11 cellular contexts compared by ENCODE assay signal in genomic region chr18:27839141-27839540, GRCh38.
A peak's percentile ranks its signal among the peaks of the same experiment; 100 is the strongest.
DNase-seq lines count a peak whose midpoint lies in the region; FAIRE-seq and TF ChIP-seq lines count a peak whose summit lies in the region.
"Had no signal": no experiment of that assay in that cellular context is flagged by ENCODE, and none has a peak within 500 bp of the region (broad histone marks: within the 10 kb centered on the region; RNA-seq: fewer than 3 reads in every experiment).

No MANE protein-coding gene starts in this region.

- no peak overlapping the region for H3K4me3 ChIP-seq in endothelial cell of umbilical vein (replicated peaks in 1 of 3; ENCODE audit: insufficient read depth in 1 of 3, low read depth in 1 of 3, low read length in 3 of 3)
- H3K4me3 ChIP-seq in osteoblast (ENCODE audit: insufficient read depth, low read length) = no peak overlapping the region

- POLR2A ChIA-PET in endothelial cell of umbilical vein (lab: Charles Lee) = no interaction called here

- H4K20me1 ChIP-seq in endothelial cell of umbilical vein (replicated peaks; ENCODE audit: control insufficient read depth, extremely low read depth, insufficient read depth, low read length) (no peaks in the 10 kb centered on the region), osteoblast (ENCODE audit: insufficient read depth, low read length) (no peaks in the 10 kb centered on the region)

- H3K36me3 ChIP-seq in endothelial cell of umbilical vein (ENCODE audit: control insufficient read depth in 2 of 2, extremely low read depth in 1 of 2, insufficient read depth in 2 of 2, low read length in 2 of 2) = no peaks in the 10 kb centered on the region
- H3K36me3 ChIP-seq in osteoblast (ENCODE audit: insufficient read depth, low read length) = no peaks in the 10 kb centered on the region

- FAIRE-seq in RCC 7860 (lab: Jason Lieb, UNC) = peak; percentile 80
- FAIRE-seq in endothelial cell of umbilical vein (lab: Jason Lieb, UNC) = peak; percentile 77
- no peak for FAIRE-seq in GM19239 (lab: Jason Lieb, UNC)
- FAIRE-seq: endometrium had no signal

- no TSS peak for BruUV-seq in endothelial cell of umbilical vein (replicated peaks; lab: Mats Ljungman, UMichigan)

- DNase-seq in ELR (ENCODE audit: low read depth) = peak; percentile 96
- DNase-seq in RCC 7860 (ENCODE audit: low spot score) = peak; percentile 95
- DNase-seq in endothelial cell of umbilical vein (ENCODE audit: low read depth, low spot score) = peak; percentile 89
- no peak for DNase-seq in osteoblast (ENCODE audit: insufficient read length, low spot score, missing footprints)
- DNase-seq in posterior vena cava (ENCODE audit: low spot score) = no peak
- no peak for DNase-seq in activated naive CD4-positive, alpha-beta T cell (lab: John Stamatoyannopoulos, UW)
- DNase-seq in GM19239 (ENCODE audit: insufficient read length, low spot score) = no peak
- DNase-seq in NCI-H1417 treated with DMSO at 0.1 percent for 48 hours (lab: John Stamatoyannopoulos, UW) = no peak
- DNase-seq: NCI-H2081 treated with DMSO at 0.1 percent for 48 hours; stimulated activated CD4-positive, alpha-beta T cell treated with anti-CD3 and anti-CD28 coated beads, Interleukin-15, amount 100 ng/mL, for 24 hours had no signal

- no peaks in the 10 kb centered on the region for H3K27me3 ChIP-seq in endothelial cell of umbilical vein (ENCODE audit: control insufficient read depth in 2 of 2, insufficient read depth in 2 of 2, low read length in 2 of 2)
- H3K27me3 ChIP-seq in osteoblast (ENCODE audit: insufficient read depth, low read length) = no peaks in the 10 kb centered on the region

- H3K4me2 ChIP-seq in endothelial cell of umbilical vein (ENCODE audit: insufficient read depth, low read length) (peak overlapping the region; percentile 45), osteoblast (ENCODE audit: insufficient read depth, low read length) (peak overlapping the region; percentile 6)

- CTCF ChIA-PET in endothelial cell of umbilical vein (lab: Charles Lee) = interaction anchor here (0.8 kb wide), 1 partner anchor 89 kb away, joined by 3 read pairs; no protein-coding TSS in a partner anchor

- TF ChIP-seq CTCF in endothelial cell of umbilical vein (IDR thresholded peaks at IDR 0.05; ENCODE audit: extremely low read depth in 1 of 2, insufficient read depth in 1 of 2, low read depth in 1 of 2, low read length in 2 of 2) (no peak), osteoblast (IDR thresholded peaks at IDR 0.05; ENCODE audit: extremely low read depth, low read depth, low read length) (no peak)

- dilution Hi-C loops in endothelial cell of umbilical vein (cut with MboI; ENCODE audit: extremely low pct_ligation_motif_present, low sequenced_read_pairs) = no loop called here

- H3K27ac ChIP-seq in endothelial cell of umbilical vein (ENCODE audit: insufficient read depth, low read depth, low read length) (peak overlapping the region; percentile 88), osteoblast (ENCODE audit: low read depth, low read length) (peak overlapping the region; percentile 60)

- no peaks in the 10 kb centered on the region for H3K9me1 ChIP-seq in endothelial cell of umbilical vein (replicated peaks; ENCODE audit: control insufficient read depth, extremely low read depth, insufficient read depth, low read length)

- H3K9me3 ChIP-seq in endothelial cell of umbilical vein (replicated peaks; ENCODE audit: control insufficient read depth, insufficient read depth, low read length) (no peaks in the 10 kb centered on the region), osteoblast (ENCODE audit: low read depth, low read length) (no peaks in the 10 kb centered on the region)

- peaks cover 34% of the 10 kb centered on the region for H3K4me1 ChIP-seq in endothelial cell of umbilical vein (ENCODE audit: control insufficient read depth, extremely low read depth, insufficient read depth, low read length)
- H3K4me1 ChIP-seq in osteoblast (ENCODE audit: insufficient read depth, low read length) = peaks cover 32% of the 10 kb centered on the region

- TF ChIP-seq POLR2A in endothelial cell of umbilical vein (IDR thresholded peaks at IDR 0.05; ENCODE audit: low read depth, low read length) = no peak

- H2AFZ ChIP-seq in endothelial cell of umbilical vein (ENCODE audit: low read depth, low read length) (peak overlapping the region; percentile 31), osteoblast (ENCODE audit: low read length) (no peak overlapping the region)

- intact Hi-C loops in endothelial cell of umbilical vein (cut with micrococcal nuclease) = loop anchor here (1.0 kb wide), 1 partner anchor 338 kb away; the partner anchor contains the start of gene CDH2
- intact Hi-C loops in posterior vena cava (cut with DNase I) = no loop called here

- peak overlapping the region; percentile 30 for H3K9ac ChIP-seq in endothelial cell of umbilical vein (replicated peaks; ENCODE audit: extremely low read depth, insufficient read depth, low read length)

- H3K79me2 ChIP-seq in endothelial cell of umbilical vein (ENCODE audit: control insufficient read depth, insufficient read depth, low read length) (no peaks in the 10 kb centered on the region), osteoblast (ENCODE audit: insufficient read depth, low read length) (no peaks in the 10 kb centered on the region)

TF ChIP-seq in endothelial cell of umbilical vein, 7 proteins besides CTCF, POLR2A, EP300 and RAD21:
- TF ChIP-seq MYC (IDR thresholded peaks at IDR 0.05; ENCODE audit: low read depth, low read length) = no peak
- peak; percentile 97 for TF ChIP-seq FOS (IDR thresholded peaks at IDR 0.05; ENCODE audit: borderline replicate concordance, insufficient read depth, low read length)
- no peak for TF ChIP-seq EZH2 (IDR thresholded peaks at IDR 0.05; ENCODE audit: borderline replicate concordance, low read depth, low read length, severe bottlenecking)
- TF ChIP-seq JUN (IDR thresholded peaks at IDR 0.05; ENCODE audit: borderline replicate concordance, insufficient read depth, insufficient read length, low read depth) = peak; percentile 89
- peak; percentile 72 for TF ChIP-seq POLR2AphosphoS5 (IDR thresholded peaks at IDR 0.05; ENCODE audit: insufficient read depth, low read depth, low read length)
- peak; percentile 72 for TF ChIP-seq GATA2 (IDR thresholded peaks at IDR 0.05; ENCODE audit: insufficient read depth, insufficient read length, low read depth, low read length)
- no peak for TF ChIP-seq MAX (IDR thresholded peaks at IDR 0.05; ENCODE audit: insufficient read depth, insufficient read length)

Comparison
In these comparisons a context has a peak if more than half of its experiments do, and no peak if none do; other contexts are left out.
1. DNase-seq: peak in ELR (single experiment), RCC 7860 (single experiment) and endothelial cell of umbilical vein (single experiment); none in osteoblast (single experiment), posterior vena cava (single experiment), activated naive CD4-positive, alpha-beta T cell (0 of 4), GM19239 (single experiment) and NCI-H1417 treated with DMSO at 0.1 percent for 48 hours (single experiment).